8 cellular contexts compared by ENCODE assay signal in genomic region chr10:87505366-87506113, GRCh38. TPM values are rescaled to one million over a fixed set of nuclear protein-coding genes. Genes with fewer than 3 reads are reported as not detected.
A peak's percentile ranks its signal among the peaks of the same experiment; 100 is the strongest.
DNase-seq lines count a peak whose midpoint lies in the region; ATAC-seq and TF ChIP-seq lines count a peak whose summit lies in the region.

No MANE protein-coding gene starts in this region.

- TF ChIP-seq CTCF in DND-41 (IDR thresholded peaks at IDR 0.05; ENCODE audit: borderline replicate concordance, extremely low read depth, low read length, poor library complexity, severe bottlenecking) (peak; percentile 55), HL-60 (IDR thresholded peaks at IDR 0.05; ENCODE audit: insufficient read depth, low read length) (peak; percentile 41), adrenal gland (IDR thresholded peaks at IDR 0.05) (peak; percentile 24 to 52 (median 42)), psoas muscle (IDR thresholded peaks at IDR 0.05) (peak; percentile 47)

- peak overlapping the region; percentile 63 for H3K9ac ChIP-seq in DND-41 (ENCODE audit: low read depth, low read length)

- TF ChIP-seq POLR2A in adrenal gland (IDR thresholded peaks at IDR 0.05): peak in 1 of 2 donors; percentile 11

- intact Hi-C loops in adrenal gland (cut with DNase I) (no loop called here), left ventricle myocardium superior (cut with micrococcal nuclease) (no loop called here), psoas muscle (cut with DNase I) (no loop called here)

- H4K20me1 ChIP-seq in DND-41 (ENCODE audit: insufficient read depth, low read length): no peaks in the 10 kb centered on the region

- H3K36me3 ChIP-seq in DND-41 (ENCODE audit: insufficient read depth, low read length): no peaks in the 10 kb centered on the region
- H3K36me3 ChIP-seq in SJSA1: peaks cover 36% of the 10 kb centered on the region
- peaks cover 0 to 17% of the 10 kb centered on the region in 2 donors for H3K36me3 ChIP-seq in adrenal gland (replicated peaks in 1 of 2)
- peaks cover 0 to 29% of the 10 kb centered on the region in 2 donors for H3K36me3 ChIP-seq in psoas muscle (ENCODE audit: insufficient read depth in 1 of 2, low read depth in 1 of 2)

- H3K4me1 ChIP-seq in DND-41 (ENCODE audit: insufficient read depth, low read length) (peaks cover 28% of the 10 kb centered on the region), SJSA1 (replicated peaks) (peaks cover 20% of the 10 kb centered on the region), adrenal gland (replicated peaks in 1 of 2) (peaks cover 7 to 30% of the 10 kb centered on the region in 2 donors), psoas muscle (peaks cover 25% of the 10 kb centered on the region)

- peak overlapping the region; percentile 69 for H2AFZ ChIP-seq in DND-41 (ENCODE audit: low read depth, low read length)

- DNase-seq in DND-41: peak; percentile 35
- peak in 1 of 2 experiments; percentile 57 for DNase-seq in HL-60 (ENCODE audit: low read depth in 1 of 2, low spot score in 1 of 2)
- DNase-seq in SJSA1 (ENCODE audit: low read depth in 1 of 2, low spot score in 2 of 2): peak; percentile 26 to 66
- peak in 6 of 7 donors; percentile 52 to 75 (median 68) for DNase-seq in adrenal gland
- peak; percentile 72 for DNase-seq in left ventricle myocardium superior
- DNase-seq in psoas muscle: peak in 1 of 2 donors; percentile 70
- DNase-seq in cortex of kidney (lab: John Stamatoyannopoulos, UW): no peak

- peak; percentile 62 for ATAC-seq in DND-41 (ENCODE audit: insufficient read depth, low read depth)
- peak; percentile 49 for ATAC-seq in GM21360 (IDR thresholded peaks at IDR 0.05; ENCODE audit: unreplicated experiment)
- ATAC-seq in left ventricle myocardium superior: peak; percentile 90
- peak; percentile 77 to 89 (median 82) for ATAC-seq in psoas muscle

- H3K79me2 ChIP-seq in DND-41 (ENCODE audit: insufficient read depth, low read length): no peaks in the 10 kb centered on the region

- H3K4me3 ChIP-seq in DND-41 (ENCODE audit: low read depth in 1 of 2, low read length in 2 of 2) (peak overlapping the region; percentile 37 to 73; a peak in 3 of 4 replicates), HL-60 (replicated peaks; ENCODE audit: insufficient read depth, low read length) (peak overlapping the region; percentile 94), SJSA1 (peak overlapping the region; percentile 85), adrenal gland (peak overlapping the region; percentile 65 to 97 (median 88)), psoas muscle (peak overlapping the region; percentile 70)

- WGBS in adrenal gland, 4 donors: 1% methylated on average over 25 to 41 of the region's 41 CpGs
- 2 to 3% (median 2%) methylated on average over 38 to 41 of the region's 41 CpGs for WGBS in psoas muscle, 3 donors

- no peaks in the 10 kb centered on the region for H3K9me3 ChIP-seq in DND-41 (ENCODE audit: insufficient read depth, low read length, severe bottlenecking)
- no peaks in the 10 kb centered on the region for H3K9me3 ChIP-seq in SJSA1 (replicated peaks)
- H3K9me3 ChIP-seq in adrenal gland (replicated peaks in 1 of 3): peaks cover 0 to 5% (median 0%) of the 10 kb centered on the region in 3 donors
- no peaks in the 10 kb centered on the region for H3K9me3 ChIP-seq in psoas muscle

- H3K4me2 ChIP-seq in DND-41 (ENCODE audit: insufficient read depth, low read length): peak overlapping the region; percentile 68

- H3K27me3 ChIP-seq in DND-41 (ENCODE audit: insufficient read depth, low read length, poor library complexity) (peaks cover 26% of the 10 kb centered on the region), HL-60 (ENCODE audit: insufficient read depth, poor library complexity, severe bottlenecking) (no peaks in the 10 kb centered on the region), SJSA1 (replicated peaks) (no peaks in the 10 kb centered on the region), adrenal gland (no peaks in the 10 kb centered on the region), psoas muscle (ENCODE audit: insufficient read depth in 3 of 3, low read length in 2 of 3) (no peaks in the 10 kb centered on the region)

- H3K27ac ChIP-seq in DND-41 (ENCODE audit: low read length): no peak overlapping the region; the same call in 1 of the 2 replicates
- no peak overlapping the region; the same call in 1 of the 2 replicates for H3K27ac ChIP-seq in HL-60 (replicated peaks)
- peak overlapping the region; percentile 83; the same call in 1 of the 2 replicates for H3K27ac ChIP-seq in SJSA1
- peak overlapping the region in 4 of 5 donors; percentile 70 to 89 (median 80) for H3K27ac ChIP-seq in adrenal gland
- peak overlapping the region; percentile 80 for H3K27ac ChIP-seq in psoas muscle

RNA-seq across cellular contexts. Expression of gene MINPP1, which starts 0.8 kb away (rescaled TPM):
- 47.1 and 50.3 TPM in 2 replicates for total RNA-seq in SJSA1 (2014; rRNA removed; shearing (Covaris generic))
- 10 to 100 TPM; 35.3 to 75.8 (median 55.7) TPM for total RNA-seq in adrenal gland
- polyA plus RNA-seq in adrenal gland: 10 to 100 TPM; 19.4 to 27.1 (median 22.3) TPM
- total RNA-seq in left ventricle myocardium superior: 5.0 TPM
- 1 to 10 TPM; 3.5 to 5.0 (median 4.2) TPM for total RNA-seq in psoas muscle
- polyA plus RNA-seq in psoas muscle: 1 to 10 TPM; 2.9 to 6.8 (median 4.8) TPM

Comparison
In these comparisons a context has a peak if more than half of its experiments do, and no peak if none do; other contexts are left out.
1. H3K27ac ChIP-seq: peak in SJSA1 (single experiment), adrenal gland (4 of 5) and psoas muscle (single experiment); none in DND-41 (single experiment) and HL-60 (single experiment).
2. Peak in every context shown above with its lines, with median percentiles within 50 percentile points of each other: ATAC-seq, H3K4me3 ChIP-seq and CTCF ChIP-seq.